In genomic region chr20:62980970-62981369, GRCh38 we compare ENCODE assay signal across 8 cellular contexts. TPM values are rescaled to one million over a fixed set of nuclear protein-coding genes. Genes with fewer than 3 reads are reported as not detected.
DNase-seq lines count a peak whose midpoint lies in the region; ATAC-seq and TF ChIP-seq lines count a peak whose summit lies in the region.

No MANE protein-coding gene starts in this region.

- in situ Hi-C loops in mammary epithelial cell (cut with MboI; ENCODE audit: low sequenced_read_pairs in 2 of 2) = no loop called here

- H3K4me2 ChIP-seq in DND-41 (ENCODE audit: insufficient read depth, low read length) = peak overlapping the region; percentile 56
- no peak overlapping the region for H3K4me2 ChIP-seq in mammary epithelial cell (ENCODE audit: insufficient read depth, low read depth, low read length)

- H3K4me3 ChIP-seq in DND-41 (ENCODE audit: low read depth in 1 of 2, low read length in 2 of 2) = peak overlapping the region in 1 of 2 experiments; percentile 36; a peak in 1 of 4 replicates
- H3K4me3 ChIP-seq in colonic mucosa = no peak overlapping the region
- no peak overlapping the region for H3K4me3 ChIP-seq in mammary epithelial cell (replicated peaks in 1 of 3; ENCODE audit: insufficient read depth in 1 of 3, low read depth in 2 of 3, low read length in 3 of 3)

- H2AFZ ChIP-seq in DND-41 (ENCODE audit: low read depth, low read length) (peak overlapping the region; percentile 62), mammary epithelial cell (ENCODE audit: low read depth, low read length) (no peak overlapping the region)

- H3K27ac ChIP-seq in DND-41 (ENCODE audit: low read length) (peak overlapping the region; percentile 76), colonic mucosa (no peak overlapping the region), mammary epithelial cell (ENCODE audit: insufficient read depth, low read depth, low read length) (no peak overlapping the region)

- BruUV-seq in mammary epithelial cell (replicated peaks; lab: Mats Ljungman, UMichigan) = no TSS peak

- H3K27me3 ChIP-seq in DND-41 (ENCODE audit: insufficient read depth, low read length, poor library complexity) (no peaks in the 10 kb centered on the region), colonic mucosa (peaks cover 26% of the 10 kb centered on the region), mammary epithelial cell (ENCODE audit: insufficient read depth, low read length) (peaks cover 16% of the 10 kb centered on the region)

- 0% methylated on average over 1 of the region's 28 CpGs for WGBS in mammary epithelial cell (ENCODE audit: low coverage, missing lambda C conversion rate)

- H3K4me1 ChIP-seq in DND-41 (ENCODE audit: insufficient read depth, low read length) (peaks cover 38% of the 10 kb centered on the region), colonic mucosa (no peaks in the 10 kb centered on the region), mammary epithelial cell (ENCODE audit: insufficient read depth, low read length) (no peaks in the 10 kb centered on the region)

- TF ChIP-seq CTCF in DND-41 (IDR thresholded peaks at IDR 0.05; ENCODE audit: borderline replicate concordance, extremely low read depth, low read length, poor library complexity, severe bottlenecking) = no peak
- no peak for TF ChIP-seq CTCF in colonic mucosa (IDR thresholded peaks at IDR 0.05)
- TF ChIP-seq CTCF in mammary epithelial cell (conservative IDR thresholded peaks at IDR 0.05 in 1 of 2, IDR thresholded peaks at IDR 0.05 in 1 of 2; ENCODE audit: extremely low read depth in 1 of 2, insufficient read depth in 1 of 2, low read depth in 1 of 2, low read length in 2 of 2) = no peak

- peak; percentile 96 for DNase-seq in DND-41
- DNase-seq in NCI-H146 (lab: John Stamatoyannopoulos, UW) = peak; percentile 62
- peak; percentile 19 to 22 for DNase-seq in activated CD4-positive, alpha-beta T cell treated with anti-CD3 and anti-CD28 coated beads, Interleukin-2, amount 50 U/mL, for 48 hours
- peak; percentile 9 for DNase-seq in medulla oblongata (ENCODE audit: extremely low spot score)
- DNase-seq in colonic mucosa = no peak
- no peak for DNase-seq in mammary epithelial cell

- H4K20me1 ChIP-seq in DND-41 (ENCODE audit: insufficient read depth, low read length) = no peaks in the 10 kb centered on the region
- H4K20me1 ChIP-seq in mammary epithelial cell (ENCODE audit: insufficient read depth, low read length) = no peaks in the 10 kb centered on the region

- H3K9me3 ChIP-seq in DND-41 (ENCODE audit: insufficient read depth, low read length, severe bottlenecking) (no peaks in the 10 kb centered on the region), colonic mucosa (no peaks in the 10 kb centered on the region), mammary epithelial cell (replicated peaks; ENCODE audit: insufficient read depth, low read length) (no peaks in the 10 kb centered on the region)

- dilution Hi-C loops in mammary epithelial cell (cut with HindIII; ENCODE audit: low sequenced_read_pairs) = no loop called here

- H3K79me2 ChIP-seq in DND-41 (ENCODE audit: insufficient read depth, low read length) (no peaks in the 10 kb centered on the region), mammary epithelial cell (ENCODE audit: insufficient read depth, low read length) (no peaks in the 10 kb centered on the region)

- CTCF ChIA-PET in mammary epithelial cell (lab: Charles Lee; ENCODE audit: low non-redundant PET) = no interaction called here

- H3K9ac ChIP-seq in DND-41 (ENCODE audit: low read depth, low read length) = peak overlapping the region; percentile 40
- no peak overlapping the region for H3K9ac ChIP-seq in colonic mucosa (ENCODE audit: low read depth in 2 of 2, low read length in 2 of 2)
- no peak overlapping the region for H3K9ac ChIP-seq in mammary epithelial cell (ENCODE audit: insufficient read depth, low read length)

- peak; percentile 96 for ATAC-seq in DND-41 (ENCODE audit: insufficient read depth, low read depth)
- ATAC-seq in GM19035 (IDR thresholded peaks at IDR 0.05; ENCODE audit: unreplicated experiment) = no peak
- ATAC-seq in GM18861 (IDR thresholded peaks at IDR 0.05; ENCODE audit: unreplicated experiment) = no peak

- no peaks in the 10 kb centered on the region for H3K36me3 ChIP-seq in DND-41 (ENCODE audit: insufficient read depth, low read length)
- H3K36me3 ChIP-seq in colonic mucosa = no peaks in the 10 kb centered on the region
- H3K36me3 ChIP-seq in mammary epithelial cell (ENCODE audit: insufficient read depth, low read length) = no peaks in the 10 kb centered on the region

- intact Hi-C loops in colonic mucosa (cut with DNase I) (no loop called here), mammary epithelial cell (cut with micrococcal nuclease) (no loop called here)

RNA-seq across cellular contexts. Expression of gene BHLHE23, which starts 25.8 kb away (rescaled TPM):
- total RNA-seq in colonic mucosa (not detected), mammary epithelial cell (not detected)
- not detected for polyA plus RNA-seq in mammary epithelial cell
- polyA minus RNA-seq in mammary epithelial cell = not detected

RNA-seq across cellular contexts. Expression of gene SLC17A9, which starts 28.5 kb away (rescaled TPM):
- total RNA-seq in colonic mucosa (10 to 100 TPM; 23.1 to 54.7 TPM), mammary epithelial cell (under 1 TPM; 0.33 to 0.67 TPM)
- 0.09 TPM for polyA plus RNA-seq in mammary epithelial cell
- polyA minus RNA-seq in mammary epithelial cell = not detected

RNA-seq across cellular contexts. Expression of gene GID8, which starts 43.0 kb away (rescaled TPM):
- total RNA-seq in colonic mucosa (10 to 100 TPM; 37.3 to 40.4 TPM), mammary epithelial cell (10 to 100 TPM; 34.5 to 43.2 TPM)
- 29.7 TPM for polyA plus RNA-seq in mammary epithelial cell
- 47.5 TPM for polyA minus RNA-seq in mammary epithelial cell

RNA-seq across cellular contexts. Expression of gene DIDO1, which starts 54.7 kb away (rescaled TPM):
- total RNA-seq in colonic mucosa (10 to 100 TPM; 41.4 to 50.4 TPM), mammary epithelial cell (10 to 100 TPM; 38.7 to 53.2 TPM)
- polyA plus RNA-seq in mammary epithelial cell = 13.6 TPM
- polyA minus RNA-seq in mammary epithelial cell = 31.4 TPM

Comparison
In these comparisons a context has a peak if more than half of its experiments do, and no peak if none do; other contexts are left out.
1. DNase-seq: peak in DND-41 (single experiment), NCI-H146 (single experiment), activated CD4-positive, alpha-beta T cell treated with anti-CD3 and anti-CD28 coated beads, Interleukin-2, amount 50 U/mL, for 48 hours (2 of 2) and medulla oblongata (single experiment); none in colonic mucosa (single experiment) and mammary epithelial cell (single experiment).
2. RNA of gene SLC17A9, which starts 28.5 kb away (total RNA-seq): 23.1 to 54.7 TPM in colonic mucosa; 0.33 to 0.67 TPM in mammary epithelial cell; every median in the first group is over 10 times any median in the second.